In genomic region chr5:73652391-73652790, GRCh38 we compare ENCODE assay signal across 14 cellular contexts. TPM values are rescaled to one million over a fixed set of nuclear protein-coding genes. Genes with fewer than 3 reads are reported as not detected.
DNase-seq lines count a peak whose midpoint lies in the region; ATAC-seq and TF ChIP-seq lines count a peak whose summit lies in the region.
"Had no signal": no experiment of that assay in that cellular context is flagged by ENCODE, and none has a peak within 500 bp of the region (broad histone marks: within the 10 kb centered on the region; RNA-seq: fewer than 3 reads in every experiment).

No MANE protein-coding gene starts in this region.

- no peaks in the 10 kb centered on the region for H3K4me1 Mint-ChIP-seq in CD8-positive, alpha-beta memory T cell
- H3K4me1 Mint-ChIP-seq: CD4-positive, CD25-positive, alpha-beta regulatory T cell had no signal

- H3K27me3 ChIP-seq in suprapubic skin (no peaks in the 10 kb centered on the region), right cardiac atrium (ENCODE audit: control insufficient read depth, insufficient read depth) (no peaks in the 10 kb centered on the region), Peyer's patch (no peaks in the 10 kb centered on the region)
- H3K27me3 ChIP-seq in CD8-positive, alpha-beta memory T cell (ENCODE audit: insufficient read depth, low read length, poor library complexity, severe bottlenecking) = no peaks in the 10 kb centered on the region

- ATAC-seq in esophagus mucosa (peak; percentile 14), right cardiac atrium (no peak)

- no peak overlapping the region for H3K4me3 ChIP-seq in suprapubic skin
- H3K4me3 ChIP-seq in right cardiac atrium (ENCODE audit: low read length) = no peak overlapping the region
- no peak overlapping the region for H3K4me3 ChIP-seq in Peyer's patch
- H3K4me3 ChIP-seq in CD8-positive, alpha-beta memory T cell (ENCODE audit: low read length) = no peak overlapping the region
- H3K4me3 ChIP-seq: HAP-1 had no signal

- TF ChIP-seq POLR2A in suprapubic skin (IDR thresholded peaks at IDR 0.05) (no peak), Peyer's patch (IDR thresholded peaks at IDR 0.05) (no peak)

- CTCF ChIA-PET in RWPE1 (lab: Yijun Ruan, JAX) = interaction anchor here (0.5 kb wide), 1 partner anchor 445 kb away, joined by 5 read pairs; no protein-coding TSS in a partner anchor
- CTCF ChIA-PET in CD8-positive, alpha-beta memory T cell (lab: Charles Lee) = no interaction called here

- H3K27ac ChIP-seq in RWPE1 (peak overlapping the region; percentile 57), suprapubic skin (peak overlapping the region; percentile 58), right cardiac atrium (ENCODE audit: low read length) (no peak overlapping the region), Peyer's patch (no peak overlapping the region)
- H3K27ac ChIP-seq in CD8-positive, alpha-beta memory T cell (ENCODE audit: low read depth, low read length) = no peak overlapping the region

- no peak overlapping the region for H3K4me3 Mint-ChIP-seq in CD8-positive, alpha-beta memory T cell
- H3K4me3 Mint-ChIP-seq: CD4-positive, CD25-positive, alpha-beta regulatory T cell had no signal

- H3K27ac Mint-ChIP-seq in CD8-positive, alpha-beta memory T cell = no peak overlapping the region
- H3K27ac Mint-ChIP-seq: CD4-positive, CD25-positive, alpha-beta regulatory T cell had no signal

- intact Hi-C loops in right cardiac atrium (cut with DNase I) = no loop called here

- no peaks in the 10 kb centered on the region for H3K9me3 ChIP-seq in suprapubic skin
- no peaks in the 10 kb centered on the region for H3K9me3 ChIP-seq in right cardiac atrium (ENCODE audit: control insufficient read depth, low read length)
- H3K9me3 ChIP-seq in Peyer's patch = no peaks in the 10 kb centered on the region
- no peaks in the 10 kb centered on the region for H3K9me3 ChIP-seq in CD8-positive, alpha-beta memory T cell (ENCODE audit: low read length)
- H3K9me3 ChIP-seq: HAP-1 had no signal

- no peak for TF ChIP-seq CTCF in RWPE1 (conservative IDR thresholded peaks at IDR 0.05; ENCODE audit: low read depth)
- no peak for TF ChIP-seq CTCF in suprapubic skin (IDR thresholded peaks at IDR 0.05)
- TF ChIP-seq CTCF in Peyer's patch (IDR thresholded peaks at IDR 0.05) = no peak

- no peaks in the 10 kb centered on the region for H3K9me3 Mint-ChIP-seq in CD8-positive, alpha-beta memory T cell

- 46% methylated on average over 2 of the region's 2 CpGs for WGBS in suprapubic skin
- 83% methylated on average over 2 of the region's 2 CpGs for WGBS in right cardiac atrium

- H3K36me3 ChIP-seq in suprapubic skin (no peaks in the 10 kb centered on the region), Peyer's patch (no peaks in the 10 kb centered on the region)
- no peaks in the 10 kb centered on the region for H3K36me3 ChIP-seq in CD8-positive, alpha-beta memory T cell (ENCODE audit: insufficient read depth, low read length)
- H3K36me3 ChIP-seq: HAP-1 had no signal

- POLR2A ChIA-PET in RWPE1 (lab: Yijun Ruan, JAX; ENCODE audit: low non-redundant PET) = no interaction called here
- POLR2A ChIA-PET in CD8-positive, alpha-beta memory T cell (lab: Charles Lee) = no interaction called here

- H3K27me3 Mint-ChIP-seq in CD8-positive, alpha-beta memory T cell = peaks cover 6 to 9% of the 10 kb centered on the region in 2 donors

- DNase-seq in HT-29 (ENCODE audit: low spot score) (peak; percentile 87), RWPE1 (ENCODE audit: low spot score) (no peak), suprapubic skin (ENCODE audit: low spot score in 2 of 2) (no peak), right cardiac atrium (no peak), Peyer's patch (no peak)
- no peak for DNase-seq in CD8-positive, alpha-beta memory T cell
- DNase-seq: ACHN; CD4-positive, CD25-positive, alpha-beta regulatory T cell; GF-D8; NCI-H1092; NCI-H1694 treated with DMSO at 0.1 percent for 48 hours; SHP77 treated with DMSO at 0.1 percent for 48 hours had no signal

- no peaks in the 10 kb centered on the region for H3K36me3 Mint-ChIP-seq in CD8-positive, alpha-beta memory T cell
- H3K36me3 Mint-ChIP-seq: CD4-positive, CD25-positive, alpha-beta regulatory T cell had no signal

- H3K4me1 ChIP-seq in suprapubic skin (peaks cover 35% of the 10 kb centered on the region), right cardiac atrium (ENCODE audit: control insufficient read depth, insufficient read depth, low read length) (no peaks in the 10 kb centered on the region), Peyer's patch (no peaks in the 10 kb centered on the region)
- H3K4me1 ChIP-seq in CD8-positive, alpha-beta memory T cell (ENCODE audit: insufficient read depth, low read length) = no peaks in the 10 kb centered on the region

- no peak for TF ChIP-seq EP300 in suprapubic skin (IDR thresholded peaks at IDR 0.05)

RNA-seq across cellular contexts. Expression of gene ARHGEF28, which starts 26.4 kb away (rescaled TPM):
- 20.1 and 36.5 TPM in 2 replicates for total RNA-seq in HT-29 (2014; rRNA removed; shearing (Covaris generic))
- total RNA-seq in esophagus mucosa (7.8 TPM), suprapubic skin (100 to 1,000 TPM in 1 of 4 donors, 10 to 100 TPM in 3; 25.6 to 104 (median 39.1) TPM), right cardiac atrium (1 to 10 TPM; 1.1 to 1.7 (median 1.5) TPM), Peyer's patch (10 to 100 TPM; 13.3 to 19.0 (median 16.9) TPM)
- 1.3 TPM for polyA plus RNA-seq in right cardiac atrium
- total RNA-seq in CD8-positive, alpha-beta memory T cell = under 1 TPM; 0.27 to 0.28 TPM
- polyA plus RNA-seq in CD8-positive, alpha-beta memory T cell = 0.24 TPM
- total RNA-seq: CD4-positive, CD25-positive, alpha-beta regulatory T cell had no signal
- polyA plus RNA-seq: CD4-positive, CD25-positive, alpha-beta regulatory T cell had no signal

Comparison
In these comparisons a context has a peak if more than half of its experiments do, and no peak if none do; other contexts are left out.
1. H3K27ac ChIP-seq: peak in RWPE1 (single experiment) and suprapubic skin (single experiment); none in right cardiac atrium (single experiment), Peyer's patch (0 of 4) and CD8-positive, alpha-beta memory T cell (single experiment).